Comparison of ENCODE assay signal across 1 cellular context in genomic region chr11:77589181-77589520, GRCh38.
TF ChIP-seq lines count a peak whose summit lies in the region.

No MANE protein-coding gene starts in this region.

TF ChIP-seq in HEK293, 187 proteins besides CTCF, POLR2A, EP300 and RAD21 (continued from another document):
- TF ChIP-seq ATF2 (tag by site-specific recombination; IDR thresholded peaks at IDR 0.05; ENCODE audit: low read depth) (no peak), ZNF248 (tag by site-specific recombination; IDR thresholded peaks at IDR 0.05) (no peak), ZNF132 (tag by site-specific recombination; IDR thresholded peaks at IDR 0.05; ENCODE audit: borderline replicate concordance) (no peak), ZNF561 (tag by site-specific recombination; IDR thresholded peaks at IDR 0.05; ENCODE audit: borderline replicate concordance) (no peak; the same call in 1 of the 2 replicates), ZBTB21 (tag by site-specific recombination; IDR thresholded peaks at IDR 0.05) (no peak), KLF1 (tag by site-specific recombination; IDR thresholded peaks at IDR 0.05) (no peak), ZBTB17 (tag by site-specific recombination; IDR thresholded peaks at IDR 0.05) (no peak), ZXDB (tag by site-specific recombination; IDR thresholded peaks at IDR 0.05) (peak; percentile 93), PRDM1 (tag by site-specific recombination; IDR thresholded peaks at IDR 0.05) (no peak), ZFHX2 (tag by site-specific recombination; conservative IDR thresholded peaks at IDR 0.05) (peak; percentile 30), ZNF785 (tag by site-specific recombination; IDR thresholded peaks at IDR 0.05) (no peak), KLF8 (tag by site-specific recombination; IDR thresholded peaks at IDR 0.05) (no peak), ZNF558 (tag by site-specific recombination; IDR thresholded peaks at IDR 0.05) (no peak), GLI2 (tag by site-specific recombination; IDR thresholded peaks at IDR 0.05; ENCODE audit: borderline replicate concordance, low read depth) (no peak), ZNF449 (tag by site-specific recombination; IDR thresholded peaks at IDR 0.05) (no peak), ZNF23 (tag by site-specific recombination; IDR thresholded peaks at IDR 0.05; ENCODE audit: borderline replicate concordance) (no peak), ZNF394 (tag by site-specific recombination; IDR thresholded peaks at IDR 0.05; ENCODE audit: borderline replicate concordance) (no peak)
